Comparison of ENCODE assay signal across 16 cellular contexts in genomic region chr6:135158397-135158796, GRCh38. TPM values are rescaled to one million over a fixed set of nuclear protein-coding genes. Genes with fewer than 3 reads are reported as not detected.
DNase-seq lines count a peak whose midpoint lies in the region; ATAC-seq and FAIRE-seq lines count a peak whose summit lies in the region.
"Had no signal": no experiment of that assay in that cellular context is flagged by ENCODE, and none has a peak within 500 bp of the region (broad histone marks: within the 10 kb centered on the region; RNA-seq: fewer than 3 reads in every experiment).

No MANE protein-coding gene starts in this region.

- peaks cover 50% of the 10 kb centered on the region for H3K4me1 Mint-ChIP-seq in activated CD4-positive, alpha-beta memory T cell treated with anti-CD3 and anti-CD28 coated beads for 36 hours (ENCODE audit: low read depth)
- H3K4me1 Mint-ChIP-seq in activated CD4-positive, alpha-beta memory T cell treated with anti-CD3 and anti-CD28 coated beads, Interleukin-2, amount 10 ng/mL, durations not matched to agents 7 days and 5 days, result peaks cover 51% of the 10 kb centered on the region
- H3K4me1 Mint-ChIP-seq in stimulated activated naive CD8-positive, alpha-beta T cell treated with anti-CD3 and anti-CD28 coated beads, Interleukin-15, amount 100 ng/mL, for 72 hours, result peaks cover 73% of the 10 kb centered on the region

- no peak overlapping the region for H3K4me3 Mint-ChIP-seq in activated CD4-positive, alpha-beta memory T cell treated with anti-CD3 and anti-CD28 coated beads for 36 hours
- no peak overlapping the region for H3K4me3 Mint-ChIP-seq in activated CD4-positive, alpha-beta memory T cell treated with anti-CD3 and anti-CD28 coated beads, Interleukin-2, amount 10 ng/mL, durations not matched to agents 7 days and 5 days
- H3K4me3 Mint-ChIP-seq in stimulated activated naive CD8-positive, alpha-beta T cell treated with anti-CD3 and anti-CD28 coated beads, Interleukin-15, amount 100 ng/mL, for 72 hours, result no peak overlapping the region
- H3K4me3 Mint-ChIP-seq: CD4-positive, CD25-positive, alpha-beta regulatory T cell; H9; IgD-negative memory B cell had no signal

- intact Hi-C loops in activated CD4-positive, alpha-beta memory T cell treated with anti-CD3 and anti-CD28 coated beads for 36 hours (cut with micrococcal nuclease), result no loop called here

- POLR2A ChIA-PET in activated CD4-positive, alpha-beta memory T cell treated with anti-CD3 and anti-CD28 coated beads for 36 hours (lab: Charles Lee), result interaction anchor here (0.5 to 1.0 kb wide), 2 partner anchors 41 to 112 kb away, joined by 3 read pairs; no protein-coding TSS in a partner anchor
- POLR2A ChIA-PET in activated CD4-positive, alpha-beta memory T cell treated with anti-CD3 and anti-CD28 coated beads, Interleukin-2, amount 10 ng/mL, durations not matched to agents 7 days and 5 days (lab: Charles Lee), result interaction anchor here (1.0 to 2.8 kb wide), 3 partner anchors 12 to 104 kb away, joined by 3 to 15 read pairs (median 3); partner anchors contain the start of genes HBS1L and MYB

- CTCF ChIA-PET in activated CD4-positive, alpha-beta memory T cell treated with anti-CD3 and anti-CD28 coated beads for 36 hours (lab: Charles Lee), result interaction anchor here (1.9 kb wide), 1 partner anchor 10 kb away, joined by 4 read pairs; no protein-coding TSS in a partner anchor
- CTCF ChIA-PET in activated CD4-positive, alpha-beta memory T cell treated with anti-CD3 and anti-CD28 coated beads, Interleukin-2, amount 10 ng/mL, durations not matched to agents 7 days and 5 days (lab: Charles Lee), result interaction anchor here (0.7 to 1.6 kb wide), 5 partner anchors 9 to 281 kb away, joined by 3 to 5 read pairs (median 3); no protein-coding TSS in a partner anchor

- no peaks in the 10 kb centered on the region for H3K36me3 Mint-ChIP-seq in activated CD4-positive, alpha-beta memory T cell treated with anti-CD3 and anti-CD28 coated beads for 36 hours
- H3K36me3 Mint-ChIP-seq in activated CD4-positive, alpha-beta memory T cell treated with anti-CD3 and anti-CD28 coated beads, Interleukin-2, amount 10 ng/mL, durations not matched to agents 7 days and 5 days (ENCODE audit: low read depth), result peaks cover 21% of the 10 kb centered on the region
- H3K36me3 Mint-ChIP-seq: CD4-positive, CD25-positive, alpha-beta regulatory T cell; IgD-negative memory B cell had no signal

- no peaks in the 10 kb centered on the region for H3K9me3 Mint-ChIP-seq in activated CD4-positive, alpha-beta memory T cell treated with anti-CD3 and anti-CD28 coated beads for 36 hours
- peaks cover 12% of the 10 kb centered on the region for H3K9me3 Mint-ChIP-seq in activated CD4-positive, alpha-beta memory T cell treated with anti-CD3 and anti-CD28 coated beads, Interleukin-2, amount 10 ng/mL, durations not matched to agents 7 days and 5 days
- no peaks in the 10 kb centered on the region for H3K9me3 Mint-ChIP-seq in stimulated activated naive CD8-positive, alpha-beta T cell treated with anti-CD3 and anti-CD28 coated beads, Interleukin-15, amount 100 ng/mL, for 72 hours
- H3K9me3 Mint-ChIP-seq: IgD-negative memory B cell had no signal

- FAIRE-seq in HTR-8/SVneo (lab: Jason Lieb, UNC), result no peak
- FAIRE-seq: GM12892 had no signal

- peak; percentile 17 for ATAC-seq in stimulated activated naive CD8-positive, alpha-beta T cell treated with anti-CD3 and anti-CD28 coated beads, Interleukin-15, Interleukin-2, amounts not matched to agents 100 U/mL and 50 U/mL, for 24 hours
- ATAC-seq in stimulated activated naive CD8-positive, alpha-beta T cell treated with anti-CD3 and anti-CD28 coated beads, Interleukin-15, amount 100 ng/mL, for 72 hours, result no peak

- no peak overlapping the region for H3K27ac Mint-ChIP-seq in activated CD4-positive, alpha-beta memory T cell treated with anti-CD3 and anti-CD28 coated beads for 36 hours
- no peak overlapping the region for H3K27ac Mint-ChIP-seq in activated CD4-positive, alpha-beta memory T cell treated with anti-CD3 and anti-CD28 coated beads, Interleukin-2, amount 10 ng/mL, durations not matched to agents 7 days and 5 days
- H3K27ac Mint-ChIP-seq in stimulated activated naive CD8-positive, alpha-beta T cell treated with anti-CD3 and anti-CD28 coated beads, Interleukin-15, amount 100 ng/mL, for 72 hours, result no peak overlapping the region
- H3K27ac Mint-ChIP-seq: CD4-positive, CD25-positive, alpha-beta regulatory T cell; H9; IgD-negative memory B cell had no signal

- DNase-seq in activated CD4-positive, alpha-beta memory T cell treated with anti-CD3 and anti-CD28 coated beads for 36 hours, result peak; percentile 42
- DNase-seq in activated CD4-positive, alpha-beta memory T cell treated with anti-CD3 and anti-CD28 coated beads, Interleukin-2, amount 10 ng/mL, durations not matched to agents 7 days and 5 days, result no peak
- no peak for DNase-seq in stimulated activated naive CD8-positive, alpha-beta T cell treated with anti-CD3 and anti-CD28 coated beads, Interleukin-15, Interleukin-2, amounts not matched to agents 100 U/mL and 50 U/mL, for 24 hours
- no peak for DNase-seq in stimulated activated naive CD8-positive, alpha-beta T cell treated with anti-CD3 and anti-CD28 coated beads, Interleukin-15, amount 100 ng/mL, for 72 hours
- peak; percentile 15 for DNase-seq in kidney tubule cell (ENCODE audit: low spot score)
- DNase-seq in HTR-8/SVneo (ENCODE audit: insufficient read length, low spot score), result no peak
- DNase-seq in NOMO-1 (lab: John Stamatoyannopoulos, UW; ENCODE audit: unreplicated experiment in 2 of 2), result no peak
- DNase-seq: ACHN; CD4-positive, CD25-positive, alpha-beta regulatory T cell; DMS79; EL; GDM1; GOT3; H9 had no signal

- peaks cover 3% of the 10 kb centered on the region for H3K27me3 Mint-ChIP-seq in activated CD4-positive, alpha-beta memory T cell treated with anti-CD3 and anti-CD28 coated beads for 36 hours
- H3K27me3 Mint-ChIP-seq in activated CD4-positive, alpha-beta memory T cell treated with anti-CD3 and anti-CD28 coated beads, Interleukin-2, amount 10 ng/mL, durations not matched to agents 7 days and 5 days, result peaks cover 1% of the 10 kb centered on the region
- no peaks in the 10 kb centered on the region for H3K27me3 Mint-ChIP-seq in stimulated activated naive CD8-positive, alpha-beta T cell treated with anti-CD3 and anti-CD28 coated beads, Interleukin-15, amount 100 ng/mL, for 72 hours
- H3K27me3 Mint-ChIP-seq: CD4-positive, CD25-positive, alpha-beta regulatory T cell had no signal

RNA-seq across cellular contexts. Expression of gene MYB, which starts 22.7 kb away (rescaled TPM):
- total RNA-seq in activated CD4-positive, alpha-beta memory T cell treated with anti-CD3 and anti-CD28 coated beads for 36 hours, result 10 to 100 TPM; 19.4 to 19.7 TPM
- 10 to 100 TPM; 27.7 to 30.3 TPM for total RNA-seq in activated CD4-positive, alpha-beta memory T cell treated with anti-CD3 and anti-CD28 coated beads, Interleukin-2, amount 10 ng/mL, durations not matched to agents 7 days and 5 days

Comparison
In these comparisons a context has a peak if more than half of its experiments do, and no peak if none do; other contexts are left out.
1. DNase-seq: peak in activated CD4-positive, alpha-beta memory T cell treated with anti-CD3 and anti-CD28 coated beads for 36 hours (single experiment) and kidney tubule cell (single experiment); none in activated CD4-positive, alpha-beta memory T cell treated with anti-CD3 and anti-CD28 coated beads, Interleukin-2, amount 10 ng/mL, durations not matched to agents 7 days and 5 days (single experiment), stimulated activated naive CD8-positive, alpha-beta T cell treated with anti-CD3 and anti-CD28 coated beads, Interleukin-15, Interleukin-2, amounts not matched to agents 100 U/mL and 50 U/mL, for 24 hours (single experiment), stimulated activated naive CD8-positive, alpha-beta T cell treated with anti-CD3 and anti-CD28 coated beads, Interleukin-15, amount 100 ng/mL, for 72 hours (0 of 2), HTR-8/SVneo (single experiment) and NOMO-1 (0 of 2).